Comparison of ENCODE assay signal across 25 cellular contexts in genomic region chr3:64082411-64082810, GRCh38.
"Had no signal": no experiment of that assay in that cellular context is flagged by ENCODE, and none has a peak within 500 bp of the region (broad histone marks: within the 10 kb centered on the region; RNA-seq: fewer than 3 reads in every experiment).

No MANE protein-coding gene starts in this region.

- H3K27me3 ChIP-seq: adrenal gland, breast epithelium, pancreas, right lobe of liver, testis had no signal

- H3K4me1 Mint-ChIP-seq: immature natural killer cell; naive thymus-derived CD4-positive, alpha-beta T cell; stimulated activated naive B cell treated with anti-CD40 and anti-IgM and Interleukin-4, amounts not matched to agents 10 μg/mL and 1 μg/mL and 100 μg/mL, for 72 hours had no signal

- H3K36me3 ChIP-seq: adrenal gland, breast epithelium, pancreas, right lobe of liver had no signal

- H3K9me3 ChIP-seq: adrenal gland, breast epithelium, pancreas, right lobe of liver, testis had no signal

- H3K9me3 Mint-ChIP-seq: activated T-cell treated with anti-CD3 and anti-CD28 coated beads, Interleukin-2, amount 50 U/mL, for 4 hours; activated T-helper 2 cell treated with anti-CD3 and anti-CD28 coated beads, Interferon-gamma antibody, Interleukin-2, Interleukin-4, amounts not matched to agents 10 μg/mL and 5 μg/mL and 100 μg/mL, durations not matched to agents 14 hours and 24 hours and 36 hours; memory B cell; stimulated activated naive B cell treated with anti-CD40 and anti-IgM and Interleukin-4, amounts not matched to agents 10 μg/mL and 1 μg/mL and 100 μg/mL, for 72 hours had no signal

- H3K4me1 ChIP-seq: breast epithelium, pancreas, testis had no signal

- H3K27ac ChIP-seq: breast epithelium, pancreas, right lobe of liver, testis had no signal

- H3K4me3 ChIP-seq: adrenal gland, breast epithelium, pancreas, right lobe of liver, testis had no signal

- DNase-seq: activated CD4-positive, alpha-beta T cell treated with anti-CD3 and anti-CD28 coated beads for 1 hour; activated CD8-positive, alpha-beta memory T cell treated with anti-CD3 and anti-CD28 coated beads for 24 hours; activated CD8-positive, alpha-beta memory T cell treated with anti-CD3 and anti-CD28 coated beads, Interleukin-2, amount 50 U/mL, for 4 hours; activated naive CD4-positive, alpha-beta T cell; activated T-cell treated with anti-CD3 and anti-CD28 coated beads, Interleukin-2, amount 50 U/mL, for 4 hours; adrenal gland; cerebellar nuclear complex; cortex of kidney; erythroblast; immature natural killer cell; naive thymus-derived CD4-positive, alpha-beta T cell; pancreas; right lobe of liver; small intestine; stimulated activated CD4-positive, alpha-beta T cell treated with anti-CD3 and anti-CD28 coated beads, Interleukin-15, amount 100 ng/mL, for 24 hours; stimulated activated CD4-positive, alpha-beta T cell treated with anti-CD3 and anti-CD28 coated beads, Interleukin-2, amount 100 ng/mL, for 48 hours; stimulated activated CD8-positive, alpha-beta memory T cell treated with anti-CD3 and anti-CD28 coated beads, Interleukin-4, amount 100 ng/mL, for 48 hours; stimulated activated naive B cell treated with anti-CD40 and anti-IgM and Interleukin-4, amounts not matched to agents 10 μg/mL and 1 μg/mL and 100 μg/mL, for 72 hours; T-helper 9 cell; testis; trophoblast cell had no signal

- H3K36me3 Mint-ChIP-seq: activated naive CD8-positive, alpha-beta T cell; immature natural killer cell; memory B cell; naive thymus-derived CD4-positive, alpha-beta T cell; stimulated activated naive B cell treated with anti-CD40 and anti-IgM and Interleukin-4, amounts not matched to agents 10 μg/mL and 1 μg/mL and 100 μg/mL, for 72 hours had no signal

- H3K27ac Mint-ChIP-seq: activated naive CD8-positive, alpha-beta T cell; activated T-helper 2 cell treated with anti-CD3 and anti-CD28 coated beads, Interferon-gamma antibody, Interleukin-2, Interleukin-4, amounts not matched to agents 10 μg/mL and 5 μg/mL and 100 μg/mL, durations not matched to agents 14 hours and 24 hours and 36 hours; immature natural killer cell; memory B cell; naive thymus-derived CD4-positive, alpha-beta T cell; stimulated activated naive B cell treated with anti-CD40 and anti-IgM and Interleukin-4, amounts not matched to agents 10 μg/mL and 1 μg/mL and 100 μg/mL, for 72 hours had no signal

- H3K4me3 Mint-ChIP-seq: activated naive CD8-positive, alpha-beta T cell; activated T-cell treated with anti-CD3 and anti-CD28 coated beads, Interleukin-2, amount 50 U/mL, for 4 hours; immature natural killer cell; memory B cell; naive thymus-derived CD4-positive, alpha-beta T cell; stimulated activated naive B cell treated with anti-CD40 and anti-IgM and Interleukin-4, amounts not matched to agents 10 μg/mL and 1 μg/mL and 100 μg/mL, for 72 hours had no signal
